ENCODE assay signal across 8 cellular contexts in genomic region chr5:123088031-123088805, GRCh38. TPM values are rescaled to one million over a fixed set of nuclear protein-coding genes. Genes with fewer than 3 reads are reported as not detected.
DNase-seq lines count a peak whose midpoint lies in the region; ATAC-seq and TF ChIP-seq lines count a peak whose summit lies in the region.

No MANE protein-coding gene starts in this region.

- no peak overlapping the region for H3K27ac Mint-ChIP-seq in activated naive CD8-positive, alpha-beta T cell treated with anti-CD3 and anti-CD28 coated beads for 36 hours

- H3K4me1 ChIP-seq in HUES6 (ENCODE audit: control insufficient read depth, insufficient read depth, low read length): peaks cover 33% of the 10 kb centered on the region
- peaks cover 25% of the 10 kb centered on the region; the same call in 1 of the 2 replicates for H3K4me1 ChIP-seq in iPS-20b (ENCODE audit: insufficient read depth, low read length)
- peaks cover 20% of the 10 kb centered on the region for H3K4me1 ChIP-seq in smooth muscle cell (ENCODE audit: low read depth)

- no peaks in the 10 kb centered on the region for H3K36me3 ChIP-seq in HUES6 (ENCODE audit: control insufficient read depth, insufficient read depth, low read length)
- no peaks in the 10 kb centered on the region for H3K36me3 ChIP-seq in iPS-20b (ENCODE audit: insufficient read depth, low read depth, low read length)
- H3K36me3 ChIP-seq in smooth muscle cell (ENCODE audit: low read depth): no peaks in the 10 kb centered on the region

- H3K4me1 Mint-ChIP-seq in activated naive CD8-positive, alpha-beta T cell treated with anti-CD3 and anti-CD28 coated beads for 36 hours: peaks cover 19% of the 10 kb centered on the region

- H3K27ac ChIP-seq in HUES6 (ENCODE audit: low read depth, low read length) (no peak overlapping the region), iPS-20b (ENCODE audit: low read length) (no peak overlapping the region), smooth muscle cell (ENCODE audit: low read depth) (no peak overlapping the region)

- TF ChIP-seq CTCF in smooth muscle cell (IDR thresholded peaks at IDR 0.05; ENCODE audit: borderline replicate concordance, insufficient read depth, poor library complexity, severe bottlenecking): no peak

- H3K27me3 Mint-ChIP-seq in activated naive CD8-positive, alpha-beta T cell treated with anti-CD3 and anti-CD28 coated beads for 36 hours: peaks cover 87% of the 10 kb centered on the region

- peaks cover 11% of the 10 kb centered on the region for H4K20me1 ChIP-seq in smooth muscle cell (ENCODE audit: low read depth)

- no peaks in the 10 kb centered on the region for H3K9me3 Mint-ChIP-seq in activated naive CD8-positive, alpha-beta T cell treated with anti-CD3 and anti-CD28 coated beads for 36 hours

- H3K4me2 ChIP-seq in smooth muscle cell: peak overlapping the region; percentile 91

- DNase-seq in activated naive CD8-positive, alpha-beta T cell treated with anti-CD3 and anti-CD28 coated beads for 36 hours: no peak
- DNase-seq in smooth muscle cell (lab: John Stamatoyannopoulos, UW; ENCODE audit: unreplicated experiment): peak; percentile 70
- no peak for DNase-seq in stimulated activated CD8-positive, alpha-beta memory T cell treated with anti-CD3 and anti-CD28 coated beads, Interleukin-4, amount 100 ng/mL, for 48 hours
- DNase-seq in activated CD4-positive, CD25-positive, alpha-beta regulatory T cell (lab: John Stamatoyannopoulos, UW): no peak

- no peaks in the 10 kb centered on the region for H3K36me3 Mint-ChIP-seq in activated naive CD8-positive, alpha-beta T cell treated with anti-CD3 and anti-CD28 coated beads for 36 hours

- no peaks in the 10 kb centered on the region for H3K9me3 ChIP-seq in HUES6 (ENCODE audit: control insufficient read depth, insufficient read depth, low read depth, low read length)
- H3K9me3 ChIP-seq in iPS-20b (ENCODE audit: insufficient read depth, low read depth, low read length): no peaks in the 10 kb centered on the region
- no peaks in the 10 kb centered on the region for H3K9me3 ChIP-seq in smooth muscle cell (replicated peaks; ENCODE audit: low read depth)

- ATAC-seq in GM19324 (IDR thresholded peaks at IDR 0.05; ENCODE audit: low FRiP score, unreplicated experiment): no peak
- no peak for ATAC-seq in HG03565 (IDR thresholded peaks at IDR 0.05; ENCODE audit: unreplicated experiment)

- WGBS in smooth muscle cell (ENCODE audit: low lambda C conversion rate): 2% methylated on average over 42 of the region's 42 CpGs

- H3K9ac ChIP-seq in HUES6 (ENCODE audit: low read length) (no peak overlapping the region), iPS-20b (ENCODE audit: low read depth, low read length) (no peak overlapping the region), smooth muscle cell (ENCODE audit: low read depth) (no peak overlapping the region)

- H3F3A ChIP-seq in smooth muscle cell (ENCODE audit: low read depth): no peaks in the 10 kb centered on the region

- peaks cover 100% of the 10 kb centered on the region for H3K27me3 ChIP-seq in HUES6 (ENCODE audit: control insufficient read depth, insufficient read depth, low read length)
- H3K27me3 ChIP-seq in iPS-20b (ENCODE audit: insufficient read depth, low read length): peaks cover 100% of the 10 kb centered on the region
- H3K27me3 ChIP-seq in smooth muscle cell (ENCODE audit: low read depth): peaks cover 47% of the 10 kb centered on the region

- peak overlapping the region; percentile 75 for H2AFZ ChIP-seq in smooth muscle cell (ENCODE audit: low read depth)

- H3K4me3 ChIP-seq in HUES6 (ENCODE audit: low read depth, low read length): peak overlapping the region; percentile 86
- peak overlapping the region; percentile 73 for H3K4me3 ChIP-seq in iPS-20b (ENCODE audit: low read length)
- peak overlapping the region; percentile 84 for H3K4me3 ChIP-seq in smooth muscle cell

- H3K4me3 Mint-ChIP-seq in activated naive CD8-positive, alpha-beta T cell treated with anti-CD3 and anti-CD28 coated beads for 36 hours: peak overlapping the region; percentile 12

- peaks cover 36% of the 10 kb centered on the region for H3K79me2 ChIP-seq in smooth muscle cell (ENCODE audit: low read depth)

RNA-seq across cellular contexts. Expression of gene PRDM6, which starts 0.8 kb away (rescaled TPM):
- not detected for total RNA-seq in activated naive CD8-positive, alpha-beta T cell treated with anti-CD3 and anti-CD28 coated beads for 36 hours
- total RNA-seq in smooth muscle cell: 12.9 and 16.5 TPM in 2 replicates
- 20.4 and 28.1 TPM in 2 replicates for polyA plus RNA-seq in smooth muscle cell

RNA-seq across cellular contexts. Expression of gene PPIC, which starts 51.7 kb away (rescaled TPM):
- total RNA-seq in activated naive CD8-positive, alpha-beta T cell treated with anti-CD3 and anti-CD28 coated beads for 36 hours: not detected
- 119 and 145 TPM in 2 replicates for total RNA-seq in smooth muscle cell
- 300 and 331 TPM in 2 replicates for polyA plus RNA-seq in smooth muscle cell

Comparison
In these comparisons a context has a peak if more than half of its experiments do, and no peak if none do; other contexts are left out.
1. RNA of gene PRDM6, which starts 0.8 kb away (total RNA-seq): 12.9 to 16.5 TPM in smooth muscle cell; not detected in activated naive CD8-positive, alpha-beta T cell treated with anti-CD3 and anti-CD28 coated beads for 36 hours; every median in the first group is over 10 times any median in the second.
2. RNA of gene PPIC, which starts 51.7 kb away (total RNA-seq): 119 to 145 TPM in smooth muscle cell; not detected in activated naive CD8-positive, alpha-beta T cell treated with anti-CD3 and anti-CD28 coated beads for 36 hours; every median in the first group is over 100 times any median in the second.
3. Peak in every context shown above with its lines, with median percentiles within 50 percentile points of each other: H3K4me3 ChIP-seq.